ENCODE assay signal across 1 cellular context in genomic region chr18:2568605-2569004, GRCh38.
A peak's percentile ranks its signal among the peaks of the same experiment; 100 is the strongest.
TF ChIP-seq lines count a peak whose summit lies in the region.

No MANE protein-coding gene starts in this region.

TF ChIP-seq in K562, 482 proteins besides CTCF, POLR2A, EP300 and RAD21:
- TF ChIP-seq CBFA2T3 (IDR thresholded peaks at IDR 0.05) (peak; percentile 44), ZNF384 (IDR thresholded peaks at IDR 0.05; ENCODE audit: low read depth, low read length) (peak; percentile 86), HCFC1 (IDR thresholded peaks at IDR 0.05; ENCODE audit: low read depth, low read length) (no peak), RCOR1 (IDR thresholded peaks at IDR 0.05; ENCODE audit: borderline replicate concordance in 1 of 2, low read depth in 2 of 2, low read length in 2 of 2) (peak in 1 of 2 experiments; percentile 36; a peak in 1 of 4 replicates), E2F1 (CRISPR knock-in tag; IDR thresholded peaks at IDR 0.05) (no peak), ZNF766 (CRISPR knock-in tag; conservative IDR thresholded peaks at IDR 0.05) (peak; percentile 38; the same call in 1 of the 2 replicates), ARID1B (IDR thresholded peaks at IDR 0.05) (peak; percentile 55), SMARCC2 (IDR thresholded peaks at IDR 0.05; ENCODE audit: low read depth) (no peak), ATF1 (CRISPR knock-in tag; IDR thresholded peaks at IDR 0.05) (no peak), ATF1 (tag; IDR thresholded peaks at IDR 0.05) (peak; percentile 28; the same call in 1 of the 2 replicates), DPF2 (IDR thresholded peaks at IDR 0.05) (peak; percentile 55; the same call in 1 of the 2 replicates), SMARCE1 (IDR thresholded peaks at IDR 0.05) (0 out of 2 replicates have a peak, but pooled peaks have one; percentile 27), SMARCA4 (IDR thresholded peaks at IDR 0.05) (0 out of 2 replicates have a peak, but pooled peaks have one; percentile 56)
- TF ChIP-seq, protein P1, sequence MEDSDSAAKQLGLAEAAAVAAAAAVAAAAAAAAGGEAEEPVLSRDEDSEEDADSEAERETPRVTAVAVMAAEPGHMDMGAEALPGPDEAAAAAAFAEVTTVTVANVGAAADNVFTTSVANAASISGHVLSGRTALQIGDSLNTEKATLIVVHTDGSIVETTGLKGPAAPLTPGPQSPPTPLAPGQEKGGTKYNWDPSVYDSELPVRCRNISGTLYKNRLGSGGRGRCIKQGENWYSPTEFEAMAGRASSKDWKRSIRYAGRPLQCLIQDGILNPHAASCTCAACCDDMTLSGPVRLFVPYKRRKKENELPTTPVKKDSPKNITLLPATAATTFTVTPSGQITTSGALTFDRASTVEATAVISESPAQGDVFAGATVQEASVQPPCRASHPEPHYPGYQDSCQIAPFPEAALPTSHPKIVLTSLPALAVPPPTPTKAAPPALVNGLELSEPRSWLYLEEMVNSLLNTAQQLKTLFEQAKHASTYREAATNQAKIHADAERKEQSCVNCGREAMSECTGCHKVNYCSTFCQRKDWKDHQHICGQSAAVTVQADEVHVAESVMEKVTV (CRISPR knock-in tag; IDR thresholded peaks at IDR 0.05) = no peak
TF ChIP-seq in K562: peak in this region for 9.
